15 cellular contexts compared by ENCODE assay signal in genomic region chr12:79071498-79071897, GRCh38.
"Had no signal": no experiment of that assay in that cellular context is flagged by ENCODE, and none has a peak within 500 bp of the region (broad histone marks: within the 10 kb centered on the region; RNA-seq: fewer than 3 reads in every experiment).

No MANE protein-coding gene starts in this region.

- H3K4me2 ChIP-seq: hepatocyte, neural progenitor cell had no signal

- H3K4me3 ChIP-seq: hepatocyte, neural progenitor cell, ovary had no signal

- H3K9me3 ChIP-seq: ovary had no signal

- DNase-seq: activated CD4-positive, alpha-beta T cell treated with anti-CD3 and anti-CD28 coated beads for 1 hour; activated CD4-positive, alpha-beta T cell treated with anti-CD3 and anti-CD28 coated beads, Interleukin-2, amount 50 U/mL, for 48 hours; activated CD8-positive, alpha-beta memory T cell treated with anti-CD3 and anti-CD28 coated beads, Interleukin-2, amount 10 ng/mL, durations not matched to agents 7 days and 5 days; activated effector memory CD4-positive, alpha-beta T cell treated with anti-CD3 and anti-CD28 coated beads, Interleukin-2, amount 50 U/mL, for 16 hours; activated T-cell treated with anti-CD3 and anti-CD28 coated beads, Interleukin-2, amount 50 U/mL, for 24 hours; amniotic stem cell; effector memory CD8-positive, alpha-beta T cell; kidney glomerular epithelial cell; ovary; stimulated activated CD4-positive, alpha-beta T cell treated with anti-CD3 and anti-CD28 coated beads, Interleukin-12 subunit alpha, Interleukin-12 subunit beta, amount 100 ng/mL, for 4 hours; stimulated activated naive CD4-positive, alpha-beta T cell; substantia nigra had no signal

- H3K27ac ChIP-seq: hepatocyte, neural progenitor cell, ovary had no signal

- H3K4me1 ChIP-seq: neural progenitor cell had no signal

- ATAC-seq: activated CD8-positive, alpha-beta memory T cell treated with anti-CD3 and anti-CD28 coated beads, Interleukin-2, amount 10 ng/mL, durations not matched to agents 7 days and 5 days; activated naive CD4-positive, alpha-beta T cell treated with anti-CD3 and anti-CD28 coated beads, Interleukin-2, amount 50 U/mL, for 72 hours; effector memory CD8-positive, alpha-beta T cell had no signal
